18 cellular contexts compared by ENCODE assay signal in genomic region chr20:3866464-3866863, GRCh38.
"Had no signal": no experiment of that assay in that cellular context is flagged by ENCODE, and none has a peak within 500 bp of the region (broad histone marks: within the 10 kb centered on the region; RNA-seq: fewer than 3 reads in every experiment).

No MANE protein-coding gene starts in this region.

- H3K27me3 Mint-ChIP-seq: naive B cell had no signal

- H3K4me1 ChIP-seq: adrenal gland had no signal

- H3K27ac Mint-ChIP-seq: endodermal cell had no signal

- H3K4me3 Mint-ChIP-seq: endodermal cell, naive B cell had no signal

- DNase-seq: activated CD4-positive, alpha-beta T cell treated with anti-CD3 and anti-CD28 coated beads for 1 hour; activated CD4-positive, alpha-beta T cell treated with anti-CD3 and anti-CD28 coated beads, Interleukin-2, amount 50 U/mL, for 48 hours; activated gamma-delta T cell; activated T-cell treated with anti-CD3 and anti-CD28 coated beads, Interleukin-2, amount 50 U/mL, for 48 hours; adrenal gland; dorsolateral prefrontal cortex; endodermal cell; erythroblast; heart right ventricle; left cardiac atrium; naive B cell; stimulated activated CD4-positive, alpha-beta T cell treated with anti-CD3 and anti-CD28 coated beads, Interleukin-2, amount 100 ng/mL, for 48 hours; stimulated activated naive CD4-positive, alpha-beta T cell treated with Interleukin-2 at 50 U/mL for 16 hours; substantia nigra had no signal

- H3K4me1 Mint-ChIP-seq: endodermal cell had no signal

- H3K27ac ChIP-seq: adrenal gland, dorsolateral prefrontal cortex, gastroesophageal sphincter, heart right ventricle, right atrium auricular region, tibial nerve had no signal

- H3K9me3 ChIP-seq: adrenal gland, gastroesophageal sphincter, heart right ventricle, right atrium auricular region, tibial nerve had no signal

- H3K4me3 ChIP-seq: adrenal gland, cardiac muscle cell, dorsolateral prefrontal cortex, gastroesophageal sphincter, heart right ventricle, right atrium auricular region, tibial nerve had no signal

- H3K27me3 ChIP-seq: adrenal gland, cardiac muscle cell, dorsolateral prefrontal cortex, gastroesophageal sphincter, heart right ventricle, right atrium auricular region, tibial nerve had no signal

- H3K9me3 Mint-ChIP-seq: endodermal cell, naive B cell had no signal

- ATAC-seq: gastroesophageal sphincter, left cardiac atrium had no signal
